Comparison of ENCODE assay signal across 8 cellular contexts in the genomic region with DNA sequence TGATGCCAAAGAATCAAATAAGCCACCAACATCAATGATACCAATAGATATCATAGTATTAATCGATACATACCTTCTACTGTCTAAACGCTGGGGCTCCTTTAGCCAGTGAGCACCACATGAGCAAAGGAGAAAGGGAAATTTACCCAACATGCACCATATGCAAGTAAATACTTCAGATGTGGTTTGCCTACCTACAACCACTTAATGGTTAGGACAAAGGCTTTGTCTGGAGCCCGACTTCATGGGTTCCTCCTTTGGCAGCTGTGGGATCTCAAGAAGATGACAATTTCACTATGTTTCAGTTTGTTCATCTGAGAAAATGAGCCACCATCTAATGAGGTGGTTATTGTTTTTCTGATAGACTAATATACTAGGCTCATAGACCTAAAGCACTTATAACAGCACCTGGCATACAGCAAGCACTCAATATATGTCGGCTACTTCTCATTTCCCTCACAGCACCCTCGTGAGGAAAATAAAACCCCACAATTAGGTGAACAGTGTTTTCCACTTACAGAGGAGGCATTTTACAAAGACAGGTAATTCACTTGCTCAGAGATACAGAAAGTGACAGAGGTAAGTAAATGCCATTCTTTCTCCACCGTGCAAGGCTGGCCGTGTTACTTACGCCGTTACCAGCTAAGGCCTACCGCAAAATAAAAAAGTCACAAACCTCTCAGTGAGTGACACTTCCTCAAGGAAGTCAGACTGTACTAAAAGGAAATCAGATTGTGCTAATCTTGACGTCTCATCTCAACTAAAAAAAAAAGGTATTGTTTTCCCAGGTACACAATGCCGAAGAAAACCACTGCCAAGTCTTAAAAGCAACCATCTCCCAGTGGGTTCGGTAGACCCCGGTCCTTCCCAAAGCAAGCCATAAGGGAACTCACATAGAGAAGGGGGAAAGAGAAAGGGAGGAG. TPM values are rescaled to one million over a fixed set of nuclear protein-coding genes. Genes with fewer than 3 reads are reported as not detected.
DNase-seq lines count a peak whose midpoint lies in the region; ATAC-seq and TF ChIP-seq lines count a peak whose summit lies in the region.

No MANE protein-coding gene starts in this region.

- H3K4me1 ChIP-seq in GM23248 (ENCODE audit: insufficient read depth) (peaks cover 18% of the 10 kb centered on the region), Panc1 (ENCODE audit: control insufficient read depth, insufficient read depth, low read length) (peaks cover 9% of the 10 kb centered on the region), colonic mucosa (peaks cover 22% of the 10 kb centered on the region), neuronal stem cell (ENCODE audit: control insufficient read depth in 2 of 2, insufficient read depth in 1 of 2, low read depth in 1 of 2, low read length in 2 of 2) (peaks cover 2 to 5% of the 10 kb centered on the region in 2 donors)

- H3K27me3 ChIP-seq in GM23248 (replicated peaks; ENCODE audit: insufficient read depth) (no peaks in the 10 kb centered on the region), Panc1 (ENCODE audit: control insufficient read depth, insufficient read depth, low read length) (no peaks in the 10 kb centered on the region), colonic mucosa (no peaks in the 10 kb centered on the region), neuronal stem cell (ENCODE audit: control insufficient read depth in 3 of 3, insufficient read depth in 3 of 3, low read depth in 1 of 3, low read length in 3 of 3) (no peaks in the 10 kb centered on the region)

- peaks cover 5% of the 10 kb centered on the region for H3K79me1 ChIP-seq in neuronal stem cell (ENCODE audit: low read depth, low read length)

- no peak overlapping the region for H4K91ac ChIP-seq in neuronal stem cell (ENCODE audit: low read depth, low read length, poor library complexity)

- no peak overlapping the region for H3K14ac ChIP-seq in neuronal stem cell (ENCODE audit: low read length)

- H3K18ac ChIP-seq in neuronal stem cell (ENCODE audit: low read length) = no peak overlapping the region

- POLR2A ChIA-PET in Panc1 (lab: Charles Lee) = no interaction called here

- H3K4me2 ChIP-seq in GM23248 (ENCODE audit: unreplicated experiment) = peak overlapping the region; percentile 81
- H3K4me2 ChIP-seq in neuronal stem cell (ENCODE audit: insufficient read depth, low read length, poor library complexity, severe bottlenecking) = no peak overlapping the region

- ATAC-seq in Panc1 = no peak
- ATAC-seq in HG02610 (IDR thresholded peaks at IDR 0.05; ENCODE audit: unreplicated experiment) = no peak
- no peak for ATAC-seq in GM21423 (IDR thresholded peaks at IDR 0.05; ENCODE audit: unreplicated experiment)

- H3F3A ChIP-seq in GM23248 (ENCODE audit: insufficient read depth) = peaks cover 17% of the 10 kb centered on the region

- WGBS in GM23248 (ENCODE audit: low coverage in 1 of 2, low lambda C conversion rate in 2 of 2, missing lambda C conversion rate in 2 of 2), 2 experiments = 95 to 96% methylated on average over 14 of the region's 14 CpGs
- no CpG with 5 or more reads among the region's 14 CpGs for WGBS in neuronal stem cell (ENCODE audit: extremely low coverage in 2 of 2, insufficient read length in 2 of 2, insufficient replicate concordance in 1 of 2), 2 donors

- no peak overlapping the region for H2BK15ac ChIP-seq in neuronal stem cell (ENCODE audit: low read length)

- no peak overlapping the region for H3K23ac ChIP-seq in neuronal stem cell (ENCODE audit: low read depth, low read length, poor library complexity)

- no peaks in the 10 kb centered on the region for H4K20me1 ChIP-seq in GM23248 (ENCODE audit: insufficient read depth)

- H4K8ac ChIP-seq in neuronal stem cell (ENCODE audit: low read depth, low read length) = no peak overlapping the region

- H3K36me3 ChIP-seq in GM23248 (ENCODE audit: low read depth) (0 out of 2 replicates have a peak, but pooled peaks cover 3% of the 10 kb centered on the region), Panc1 (ENCODE audit: control insufficient read depth, insufficient read depth, low read length) (peaks cover 2% of the 10 kb centered on the region), colonic mucosa (no peaks in the 10 kb centered on the region), neuronal stem cell (replicated peaks in 1 of 2; ENCODE audit: control insufficient read depth in 2 of 2, insufficient read depth in 2 of 2, low read length in 2 of 2) (peaks cover 10 to 24% of the 10 kb centered on the region in 2 donors)

- H3K79me2 ChIP-seq in GM23248 (ENCODE audit: insufficient read depth) = peaks cover 47% of the 10 kb centered on the region

- H3K9me2 ChIP-seq in GM23248 (ENCODE audit: insufficient read depth) = peaks cover 4% of the 10 kb centered on the region; the same call in 1 of the 2 replicates

- H2BK120ac ChIP-seq in neuronal stem cell (ENCODE audit: low read depth, low read length) = no peak overlapping the region

- H2BK12ac ChIP-seq in neuronal stem cell (ENCODE audit: low read length) = no peak overlapping the region

- TSS peak; percentile 48 for BruUV-seq in Panc1 (replicated peaks; lab: Mats Ljungman, UMichigan)

- no peak for TF ChIP-seq CTCF in Panc1 (IDR thresholded peaks at IDR 0.05)
- no peak for TF ChIP-seq CTCF in colonic mucosa (IDR thresholded peaks at IDR 0.05)

- peak overlapping the region; percentile 96; the same call in 1 of the 2 replicates for H3K4me3 ChIP-seq in GM23248
- peak overlapping the region; percentile 95 to 96 for H3K4me3 ChIP-seq in Panc1 (ENCODE audit: low read depth in 2 of 2, low read length in 2 of 2)
- peak overlapping the region; percentile 77 for H3K4me3 ChIP-seq in colonic mucosa
- H3K4me3 ChIP-seq in neuronal stem cell (ENCODE audit: low read length in 2 of 2) = peak overlapping the region in 1 of 2 donors; percentile 73

- H3K9ac ChIP-seq in GM23248 (no peak overlapping the region), colonic mucosa (ENCODE audit: low read depth in 2 of 2, low read length in 2 of 2) (peak overlapping the region; percentile 73 to 81), neuronal stem cell (ENCODE audit: low read depth, low read length, poor library complexity) (no peak overlapping the region)

- no peak overlapping the region for H2AK5ac ChIP-seq in neuronal stem cell (ENCODE audit: low read depth, low read length)

- H3K9me3 ChIP-seq in GM23248 (ENCODE audit: low read depth) = no peaks in the 10 kb centered on the region
- H3K9me3 ChIP-seq in Panc1 (ENCODE audit: control insufficient read depth, insufficient read depth, low read depth, low read length) = no peaks in the 10 kb centered on the region
- no peaks in the 10 kb centered on the region for H3K9me3 ChIP-seq in colonic mucosa
- no peaks in the 10 kb centered on the region for H3K9me3 ChIP-seq in neuronal stem cell (replicated peaks in 1 of 2; ENCODE audit: control insufficient read depth in 2 of 2, insufficient read depth in 1 of 2, low read depth in 1 of 2, low read length in 2 of 2)

- no peak overlapping the region for H3K4ac ChIP-seq in neuronal stem cell (ENCODE audit: low read length)

- CTCF ChIA-PET in Panc1 (lab: Charles Lee) = no interaction called here

- DNase-seq in GM23248 = no peak
- no peak for DNase-seq in Panc1 (ENCODE audit: low read depth, low spot score)
- peak; percentile 38 for DNase-seq in colonic mucosa
- no peak for DNase-seq in neuronal stem cell (ENCODE audit: low spot score)
- DNase-seq in SW 1271 (lab: John Stamatoyannopoulos, UW) = no peak
- no peak for DNase-seq in DMS153 (lab: John Stamatoyannopoulos, UW)

- peak overlapping the region; percentile 96 for H2AFZ ChIP-seq in GM23248
- peak overlapping the region; percentile 93 for H2AFZ ChIP-seq in neuronal stem cell (ENCODE audit: low read length)

- in situ Hi-C loops in GM23248 (cut with MboI) = no loop called here
- in situ Hi-C loops in Panc1 (cut with HindIII; ENCODE audit: low pct_unique_long_range_greater_than_20kb, low sequenced_read_pairs) = no loop called here

- H3K27ac ChIP-seq in GM23248 = no peak overlapping the region
- H3K27ac ChIP-seq in Panc1 (ENCODE audit: low read length) = peak overlapping the region; percentile 54
- peak overlapping the region; percentile 76 for H3K27ac ChIP-seq in colonic mucosa
- H3K27ac ChIP-seq in neuronal stem cell (replicated peaks; ENCODE audit: low read length) = no peak overlapping the region

- no peak overlapping the region for H2BK5ac ChIP-seq in neuronal stem cell (ENCODE audit: low read length)

- intact Hi-C loops in Panc1 (cut with micrococcal nuclease; ENCODE audit: unreplicated experiment) (no loop called here), colonic mucosa (cut with DNase I) (loop anchor here (5.0 kb wide), 2 partner anchors 60 to 235 kb away; no protein-coding TSS in a partner anchor)

RNA-seq across cellular contexts. Expression of a gene that starts 1.6 kb away (rescaled TPM):
- total RNA-seq in GM23248 (2014; rRNA removed; shearing (Covaris generic)) = 11.1 and 14.3 TPM in 2 replicates
- 6.7 and 9.1 TPM in 2 replicates for polyA plus RNA-seq in GM23248 (2016; fragmentation: Nextera tagmentation; extraction: Ambion mirVana)
- total RNA-seq in Panc1 (2021; ENCODE audit: unreplicated experiment) (19.0 TPM), colonic mucosa (10 to 100 TPM; 28.0 to 47.0 TPM)
- 8.0 TPM for polyA plus RNA-seq in Panc1 (2012; ENCODE audit: insufficient read length)
- 10.5 TPM for polyA plus RNA-seq in neuronal stem cell (2013, experiment 1 of 2)
- 10.2 TPM for polyA plus RNA-seq in neuronal stem cell (2013, experiment 2 of 2)

RNA-seq across cellular contexts. Expression of a gene that starts 1.8 kb away (rescaled TPM):
- 25.0 and 30.2 TPM in 2 replicates for total RNA-seq in GM23248 (2014; rRNA removed; shearing (Covaris generic))
- polyA plus RNA-seq in GM23248 (2016; fragmentation: Nextera tagmentation; extraction: Ambion mirVana) = 26.2 and 27.5 TPM in 2 replicates
- 25.9 TPM for total RNA-seq in Panc1 (2021; ENCODE audit: unreplicated experiment)
- 26.1 TPM for polyA plus RNA-seq in Panc1 (2012; ENCODE audit: insufficient read length)
- 10 to 100 TPM; 29.3 to 39.6 TPM for total RNA-seq in colonic mucosa
- polyA plus RNA-seq in neuronal stem cell (2013, experiment 1 of 2) = 25.4 TPM
- polyA plus RNA-seq in neuronal stem cell (2013, experiment 2 of 2) = 24.9 TPM

Comparison
In these comparisons a context has a peak if more than half of its experiments do, and no peak if none do; other contexts are left out.
1. H3K27ac ChIP-seq: peak in Panc1 (single experiment) and colonic mucosa (single experiment); none in GM23248 (single experiment) and neuronal stem cell (single experiment).
2. H3K9ac ChIP-seq: peak in colonic mucosa (2 of 2); none in GM23248 (single experiment) and neuronal stem cell (single experiment).